14 cellular contexts compared by ENCODE assay signal in the genomic region with DNA sequence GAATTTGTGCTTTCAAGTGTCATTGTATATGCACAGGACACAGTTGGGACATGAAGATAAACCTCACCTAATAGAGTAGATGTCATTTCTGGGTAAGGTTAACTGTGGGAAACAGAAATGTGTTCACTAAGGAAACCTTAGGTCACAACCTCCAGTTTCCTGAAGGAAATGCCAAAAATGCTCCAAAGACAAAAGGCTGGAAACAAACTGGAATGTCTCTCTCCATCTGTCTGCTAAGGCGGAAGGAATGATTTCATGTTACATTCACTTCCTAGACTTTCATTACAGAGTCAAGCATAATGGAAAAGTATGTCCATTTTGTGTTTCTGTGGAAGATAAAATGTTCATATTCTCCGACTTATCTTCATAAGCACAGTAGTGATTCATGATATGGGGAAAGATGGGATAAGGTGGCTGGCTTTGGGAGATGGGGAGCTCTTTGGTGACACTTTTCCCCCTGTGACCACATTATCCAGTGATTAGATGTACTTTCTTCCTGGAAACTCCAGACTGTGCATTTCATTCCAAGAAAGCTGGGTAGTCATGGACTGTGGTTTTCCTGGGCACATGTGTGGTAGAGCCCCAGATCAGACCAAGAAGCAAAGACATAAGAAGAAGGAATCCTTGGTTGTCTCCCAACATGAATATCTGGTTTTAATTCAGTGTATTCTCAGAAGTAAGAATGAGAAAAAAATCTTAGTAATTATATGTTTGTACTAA. TPM values are rescaled to one million over a fixed set of nuclear protein-coding genes. Genes with fewer than 3 reads are reported as not detected.
A peak's percentile ranks its signal among the peaks of the same experiment; 100 is the strongest.
DNase-seq lines count a peak whose midpoint lies in the region; ATAC-seq, FAIRE-seq and TF ChIP-seq lines count a peak whose summit lies in the region.
"Had no signal": no experiment of that assay in that cellular context is flagged by ENCODE, and none has a peak within 500 bp of the region (broad histone marks: within the 10 kb centered on the region; RNA-seq: fewer than 3 reads in every experiment).

No MANE protein-coding gene starts in this region.

- H3K9me3 ChIP-seq in heart right ventricle (no peaks in the 10 kb centered on the region), kidney (ENCODE audit: control insufficient read depth in 1 of 2, low read length in 2 of 2) (peaks cover 0 to 3% of the 10 kb centered on the region in 2 donors), thyroid gland (no peaks in the 10 kb centered on the region)

- intact Hi-C loops in heart right ventricle (cut with DNase I) (loop anchor here in 2 of 10 donors (5.0 kb wide), 2 partner anchors 45 to 320 kb away; no protein-coding TSS in a partner anchor), Right ventricle myocardium superior (cut with DNase I) (no loop called here), kidney (cut with DNase I) (no loop called here), thyroid gland (cut with DNase I) (no loop called here)

- H3K4me3 ChIP-seq in heart right ventricle: peak overlapping the region in 2 of 10 donors; percentile 57 to 73
- no peak overlapping the region for H3K4me3 ChIP-seq in kidney (ENCODE audit: low read length in 2 of 2)
- no peak overlapping the region for H3K4me3 ChIP-seq in thyroid gland (replicated peaks in 1 of 3)

- peak overlapping the region; percentile 27 to 99 (median 96) for H3K27ac ChIP-seq in heart right ventricle
- peak overlapping the region; percentile 45 to 52 for H3K27ac ChIP-seq in kidney (ENCODE audit: low read depth in 2 of 2, low read length in 2 of 2)
- H3K27ac ChIP-seq in thyroid gland: peak overlapping the region; percentile 21 to 87 (median 39)
- no peak overlapping the region for H3K27ac ChIP-seq in substantia nigra (ENCODE audit: low read depth, low read length, poor library complexity, severe bottlenecking)

- TF ChIP-seq CTCF in heart right ventricle (IDR thresholded peaks at IDR 0.05): no peak
- TF ChIP-seq CTCF in kidney (IDR thresholded peaks at IDR 0.05; ENCODE audit: borderline replicate concordance, extremely low read depth, insufficient read depth): no peak
- no peak for TF ChIP-seq CTCF in thyroid gland (IDR thresholded peaks at IDR 0.05)

- 48 to 60% methylated on average over 2 of the region's 2 CpGs for WGBS in heart right ventricle, 2 donors
- 81% methylated on average over 2 of the region's 2 CpGs for WGBS in thyroid gland, 2 donors

- peak overlapping the region; percentile 99 for H3K4me3 Mint-ChIP-seq in activated naive CD8-positive, alpha-beta T cell
- H3K4me3 Mint-ChIP-seq: neural crest cell had no signal

- DNase-seq in heart right ventricle (peak in 1 of 2 donors; percentile 51), Right ventricle myocardium superior (no peak), kidney (no peak), thyroid gland (no peak), substantia nigra (lab: John Stamatoyannopoulos, UW) (no peak), HT-29 (ENCODE audit: low spot score) (no peak)
- DNase-seq: NCI-H1092 treated with DMSO at 0.1 percent for 48 hours; stimulated activated CD4-positive, alpha-beta T cell treated with anti-CD3 and anti-CD28 coated beads, Interleukin-12 subunit alpha, Interleukin-12 subunit beta, amount 100 ng/mL, for 4 hours had no signal

- H3K9ac ChIP-seq in kidney (ENCODE audit: low read length in 2 of 2): no peak overlapping the region

- peaks cover 42% of the 10 kb centered on the region for H3K36me3 Mint-ChIP-seq in activated naive CD8-positive, alpha-beta T cell

- ATAC-seq in heart right ventricle (peak in 6 of 8 donors; percentile 9 to 29 (median 20)), Right ventricle myocardium superior (ENCODE audit: poor library complexity) (no peak), HG02642 (IDR thresholded peaks at IDR 0.05; ENCODE audit: poor library complexity, unreplicated experiment) (no peak)
- ATAC-seq: esophagus mucosa had no signal

- peak; percentile 27 for FAIRE-seq in kidney (lab: Jason Lieb, UNC)
- FAIRE-seq: islet of Langerhans had no signal

- H3K4me1 ChIP-seq in heart right ventricle (peaks cover 0 to 75% (median 35%) of the 10 kb centered on the region in 9 donors), kidney (ENCODE audit: control insufficient read depth in 1 of 2, insufficient read depth in 1 of 2, low read depth in 1 of 2, low read length in 2 of 2) (peaks cover 0 to 3% of the 10 kb centered on the region in 2 donors), thyroid gland (peaks cover 4 to 7% of the 10 kb centered on the region in 2 donors)

- TF ChIP-seq POLR2A in thyroid gland (IDR thresholded peaks at IDR 0.05): no peak

- no peaks in the 10 kb centered on the region for H3K9me3 Mint-ChIP-seq in activated naive CD8-positive, alpha-beta T cell (ENCODE audit: low read depth)
- H3K9me3 Mint-ChIP-seq: neural crest cell had no signal

- H3K36me3 ChIP-seq in heart right ventricle: peaks cover 0 to 47% (median 0%) of the 10 kb centered on the region in 9 donors
- no peaks in the 10 kb centered on the region for H3K36me3 ChIP-seq in kidney (ENCODE audit: control insufficient read depth in 1 of 2, insufficient read depth in 2 of 2, low read length in 2 of 2)
- H3K36me3 ChIP-seq in thyroid gland: no peaks in the 10 kb centered on the region

- H3K27me3 Mint-ChIP-seq in activated naive CD8-positive, alpha-beta T cell: no peaks in the 10 kb centered on the region

- H3K4me1 Mint-ChIP-seq in activated naive CD8-positive, alpha-beta T cell (ENCODE audit: low read depth): peaks cover 73% of the 10 kb centered on the region

- peak overlapping the region; percentile 79 for H3K27ac Mint-ChIP-seq in activated naive CD8-positive, alpha-beta T cell

- H3K27me3 ChIP-seq in heart right ventricle (no peaks in the 10 kb centered on the region), thyroid gland (no peaks in the 10 kb centered on the region)

RNA-seq across cellular contexts. Expression of a gene that starts 5.7 kb away (rescaled TPM):
- total RNA-seq in heart right ventricle (10 to 100 TPM; 37.4 to 82.2 (median 55.2) TPM), Right ventricle myocardium superior (50.9 TPM), kidney (51.6 TPM), thyroid gland (10 to 100 TPM; 34.5 to 92.7 (median 67.0) TPM)
- polyA plus RNA-seq in heart right ventricle (10 to 100 TPM; 50.3 to 51.2 TPM), kidney (ENCODE audit: insufficient read depth, low read depth, low replicate concordance) (14.2 TPM)
- total RNA-seq in HT-29 (2014; rRNA removed; shearing (Covaris generic)): not detected in 2 replicates
- total RNA-seq: NCI-H460 had no signal

Comparison
In these comparisons a context has a peak if more than half of its experiments do, and no peak if none do; other contexts are left out.
1. ATAC-seq: peak in heart right ventricle (6 of 8); none in Right ventricle myocardium superior (single experiment) and HG02642 (single experiment).
2. RNA of a gene that starts 5.7 kb away (total RNA-seq): 34.5 to 92.7 TPM in thyroid gland, 37.4 to 82.2 TPM in heart right ventricle, 51.6 TPM in kidney (single experiment) and 50.9 TPM in Right ventricle myocardium superior (single experiment); not detected in HT-29; every median in the first group is over 10 times any median in the second.